Comparison of ENCODE assay signal across 8 cellular contexts in the genomic region with DNA sequence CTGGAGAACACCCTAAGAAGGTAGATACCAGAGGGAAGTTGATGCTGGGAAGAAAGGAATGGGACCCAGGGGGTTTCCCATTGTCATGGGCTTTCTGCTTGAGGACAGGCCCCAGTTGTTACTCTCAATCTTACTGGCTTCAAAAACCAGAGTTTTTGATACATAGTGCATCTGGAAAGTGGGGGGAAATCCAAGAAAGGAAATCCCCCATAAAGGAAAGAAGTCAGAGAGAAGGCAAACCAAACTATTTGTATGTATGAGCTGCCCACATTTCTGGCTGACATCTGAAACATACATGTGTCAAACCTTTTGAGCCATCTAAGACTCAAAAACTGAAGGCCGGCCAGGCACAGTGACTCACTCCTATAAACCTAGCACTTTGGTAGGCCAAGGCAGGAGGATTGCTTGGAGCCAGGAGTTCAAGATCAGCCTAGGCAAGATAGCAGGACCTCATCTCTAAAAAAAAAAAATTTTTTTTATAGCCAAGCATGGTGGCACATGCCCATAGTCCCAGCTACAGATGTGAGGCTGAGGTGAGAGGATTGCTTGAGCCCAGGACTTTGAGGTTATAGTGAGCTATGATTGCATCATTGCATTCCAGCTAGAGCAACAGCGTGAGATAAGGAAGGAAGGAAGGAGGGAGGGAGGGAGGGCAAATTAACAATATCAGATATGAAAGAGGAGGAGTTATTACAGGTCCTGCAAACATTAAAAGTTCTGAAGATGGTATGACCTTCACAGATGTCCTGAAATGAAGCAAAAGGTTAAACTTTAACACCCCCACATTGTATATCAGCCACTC. TPM values are rescaled to one million over a fixed set of nuclear protein-coding genes. Genes with fewer than 3 reads are reported as not detected.
DNase-seq lines count a peak whose midpoint lies in the region; ATAC-seq and TF ChIP-seq lines count a peak whose summit lies in the region.

No MANE protein-coding gene starts in this region.

- H3K27me3 ChIP-seq in Caco-2 (replicated peaks; ENCODE audit: control insufficient read depth, insufficient read depth, low read length): no peaks in the 10 kb centered on the region
- no peaks in the 10 kb centered on the region for H3K27me3 ChIP-seq in colonic mucosa

- H3K27me3 Mint-ChIP-seq in Caco-2 (ENCODE audit: insufficient read depth, unreplicated experiment): no peaks in the 10 kb centered on the region

- peaks cover 13% of the 10 kb centered on the region for H3K4me1 ChIP-seq in Caco-2
- no peaks in the 10 kb centered on the region for H3K4me1 ChIP-seq in colonic mucosa

- CTCF ChIA-PET in Caco-2 (lab: Charles Lee): interaction anchor here (1.4 kb wide), 1 partner anchor 153 kb away, joined by 3 read pairs; a partner anchor contains a TSS

- peaks cover 21% of the 10 kb centered on the region for H3K9me3 Mint-ChIP-seq in Caco-2 (ENCODE audit: unreplicated experiment)

- peaks cover 11% of the 10 kb centered on the region for H3K4me1 Mint-ChIP-seq in Caco-2 (ENCODE audit: low read depth, unreplicated experiment)

- DNase-seq in Caco-2: peak in 1 of 2 experiments; percentile 47
- DNase-seq in amniotic epithelial cell (ENCODE audit: low read depth): peak; percentile 90
- no peak for DNase-seq in colonic mucosa
- DNase-seq in DMS 273 treated with DMSO at 0.1 percent for 48 hours (lab: John Stamatoyannopoulos, UW): no peak
- DNase-seq in superior temporal gyrus (ENCODE audit: extremely low spot score): no peak
- DNase-seq in AG08396 (ENCODE audit: low spot score): no peak

- BruUV-seq in Caco-2 (replicated peaks; lab: Mats Ljungman, UMichigan): no TSS peak

- peak overlapping the region; percentile 81 for H3K27ac Mint-ChIP-seq in Caco-2 (ENCODE audit: unreplicated experiment)

- H3K36me3 Mint-ChIP-seq in Caco-2 (ENCODE audit: insufficient read depth, unreplicated experiment): no peaks in the 10 kb centered on the region

- no peak overlapping the region for H3K4me3 Mint-ChIP-seq in Caco-2 (ENCODE audit: unreplicated experiment)

- H3K36me3 ChIP-seq in Caco-2 (ENCODE audit: control insufficient read depth, insufficient read depth, low read length) (no peaks in the 10 kb centered on the region), colonic mucosa (no peaks in the 10 kb centered on the region)

- POLR2A ChIA-PET in Caco-2 (lab: Charles Lee): no interaction called here

- H3K4me3 ChIP-seq in Caco-2 (ENCODE audit: low read depth, low read length): no peak overlapping the region
- no peak overlapping the region for H3K4me3 ChIP-seq in colonic mucosa

- H3K9me3 ChIP-seq in Caco-2 (no peaks in the 10 kb centered on the region), colonic mucosa (no peaks in the 10 kb centered on the region)

- ATAC-seq in GM19372 (IDR thresholded peaks at IDR 0.05; ENCODE audit: low read depth, unreplicated experiment): peak; percentile 69
- ATAC-seq in HG03342 (IDR thresholded peaks at IDR 0.05; ENCODE audit: unreplicated experiment): peak; percentile 65

- intact Hi-C loops in Caco-2 (cut with micrococcal nuclease; ENCODE audit: unreplicated experiment) (no loop called here), colonic mucosa (cut with DNase I) (no loop called here)

- no peak overlapping the region for H3K27ac ChIP-seq in colonic mucosa

- no peak for TF ChIP-seq CTCF in Caco-2 (IDR thresholded peaks at IDR 0.05; ENCODE audit: insufficient read depth in 1 of 2, low read depth in 1 of 2, low read length in 1 of 2, severe bottlenecking in 1 of 2, unreplicated experiment in 1 of 2)
- no peak for TF ChIP-seq CTCF in colonic mucosa (IDR thresholded peaks at IDR 0.05)

- H3K9ac ChIP-seq in colonic mucosa (ENCODE audit: low read depth in 2 of 2, low read length in 2 of 2): no peak overlapping the region

RNA-seq across cellular contexts. Expression of a gene that starts 6.7 kb away (rescaled TPM):
- total RNA-seq in Caco-2 (2022): 93.4 and 94.7 TPM in 2 replicates
- 10 to 100 TPM; 24.8 to 45.1 TPM for total RNA-seq in colonic mucosa

RNA-seq across cellular contexts. Expression of a gene that starts 22.5 kb away (rescaled TPM):
- total RNA-seq in Caco-2 (2022) (19.1 and 27.9 TPM in 2 replicates), colonic mucosa (10 to 100 TPM in 1 of 2 donors, 1 to 10 TPM in 1; 5.4 to 14.7 TPM)
